In the genomic region with DNA sequence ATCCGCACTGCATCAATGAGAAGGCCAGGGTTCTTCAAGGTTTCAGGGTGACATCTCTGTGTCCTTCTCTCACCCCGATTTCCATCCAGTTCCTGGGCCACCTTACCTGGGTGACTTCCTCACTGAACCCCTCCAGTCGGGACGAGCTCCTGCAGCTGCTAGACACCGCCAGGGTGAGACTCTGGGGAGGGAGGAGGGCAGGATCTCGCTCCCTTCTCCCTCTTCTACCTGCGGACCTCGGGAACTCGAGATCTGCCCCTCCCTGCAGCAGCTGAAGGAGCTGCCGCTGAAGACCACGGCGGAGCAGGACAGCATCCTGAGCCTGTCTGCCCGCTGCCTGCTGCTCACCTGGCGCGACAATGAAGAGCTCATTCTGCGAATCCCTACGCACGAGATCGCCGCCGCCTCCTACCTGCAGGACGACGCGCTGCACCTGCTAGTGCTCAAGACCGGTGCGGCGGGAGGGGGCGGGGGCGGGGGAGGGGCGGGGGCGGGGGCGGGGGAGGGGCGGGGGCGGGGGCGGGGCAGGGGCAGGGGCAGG, we compare ENCODE assay signal across 9 cellular contexts. TPM values are rescaled to one million over a fixed set of nuclear protein-coding genes. Genes with fewer than 3 reads are reported as not detected.
DNase-seq lines count a peak whose midpoint lies in the region; ATAC-seq, FAIRE-seq and TF ChIP-seq lines count a peak whose summit lies in the region.
"Had no signal": no experiment of that assay in that cellular context is flagged by ENCODE, and none has a peak within 500 bp of the region (broad histone marks: within the 10 kb centered on the region; RNA-seq: fewer than 3 reads in every experiment).

No MANE protein-coding gene starts in this region.

- H4K20me1 ChIP-seq in PC-9 (ENCODE audit: insufficient read depth) (no peaks in the 10 kb centered on the region), GM12878 (ENCODE audit: control insufficient read depth, insufficient read depth) (no peaks in the 10 kb centered on the region)

- BruUV-seq in PC-9 (replicated peaks; lab: Mats Ljungman, UMichigan) (no TSS peak), GM12878 (replicated peaks; lab: Mats Ljungman, UMichigan) (no TSS peak)

- H3K4me1 ChIP-seq in A549 (peaks cover 4% of the 10 kb centered on the region; the same call in 1 of the 3 replicates), PC-9 (replicated peaks; ENCODE audit: insufficient read depth) (0 out of 2 replicates have a peak, but pooled peaks cover 4% of the 10 kb centered on the region), GM12878 (ENCODE audit: control insufficient read depth, insufficient read depth, low read length) (no peaks in the 10 kb centered on the region), ascending aorta (peaks cover 0 to 3% of the 10 kb centered on the region in 2 donors)
- peaks cover 0 to 6% of the 10 kb centered on the region in 2 donors for H3K4me1 ChIP-seq in naive thymus-derived CD4-positive, alpha-beta T cell (ENCODE audit: control insufficient read depth in 2 of 2, insufficient read depth in 2 of 2, low read length in 2 of 2)

- no peaks in the 10 kb centered on the region for H3F3A ChIP-seq in PC-9 (ENCODE audit: insufficient read depth, low read depth)

- TF ChIP-seq RAD21 in A549 (conservative IDR thresholded peaks at IDR 0.05 in 1 of 2, IDR thresholded peaks at IDR 0.05 in 1 of 2): no peak
- TF ChIP-seq RAD21 in GM12878 (IDR thresholded peaks at IDR 0.05; ENCODE audit: insufficient read depth, low read depth, low read length): no peak

- no peaks in the 10 kb centered on the region for H3K9me3 ChIP-seq in A549
- H3K9me3 ChIP-seq in PC-9 (ENCODE audit: insufficient read depth, low read depth): no peaks in the 10 kb centered on the region
- H3K9me3 ChIP-seq in GM12878 (replicated peaks; ENCODE audit: control insufficient read depth, insufficient read depth, low read length): no peaks in the 10 kb centered on the region
- no peaks in the 10 kb centered on the region for H3K9me3 ChIP-seq in naive thymus-derived CD4-positive, alpha-beta T cell (ENCODE audit: control insufficient read depth in 2 of 3, low read length in 3 of 3)
- H3K9me3 ChIP-seq in ascending aorta: no peaks in the 10 kb centered on the region

- POLR2A ChIA-PET in A549 (lab: Yijun Ruan, JAX) (no interaction called here), PC-9 (lab: Charles Lee; ENCODE audit: unreplicated experiment) (no interaction called here), GM12878 (lab: Charles Lee) (no interaction called here)
- POLR2A ChIA-PET in naive thymus-derived CD4-positive, alpha-beta T cell (lab: Charles Lee): interaction anchor here (1.0 kb wide), 1 partner anchor 146 kb away, joined by 3 read pairs; no protein-coding TSS in a partner anchor

- peak; percentile 46 to 53 for DNase-seq in A549 (ENCODE audit: low read depth in 1 of 2, low spot score in 1 of 2)
- DNase-seq in HuH-7 (ENCODE audit: low spot score): peak; percentile 90
- peak; percentile 69 to 73 for DNase-seq in PC-9
- no peak for DNase-seq in GM12878 (ENCODE audit: low read depth, low spot score)
- peak in 6 of 9 donors; percentile 9 to 58 (median 46) for DNase-seq in naive thymus-derived CD4-positive, alpha-beta T cell
- no peak for DNase-seq in ascending aorta (ENCODE audit: low spot score in 2 of 2)

- H3K4me3 Mint-ChIP-seq in naive thymus-derived CD4-positive, alpha-beta T cell: peak overlapping the region; percentile 55 to 91 (median 76)

- in situ Hi-C loops in GM12878 (cut with MboI): no loop called here

- ATAC-seq in A549 (peak; percentile 59 to 61), GM12878 (peak; percentile 62), GM19452 (IDR thresholded peaks at IDR 0.05; ENCODE audit: unreplicated experiment) (no peak), GM21723 (IDR thresholded peaks at IDR 0.05; ENCODE audit: unreplicated experiment) (no peak)
- ATAC-seq in naive thymus-derived CD4-positive, alpha-beta T cell: peak; percentile 88

- peak overlapping the region; percentile 53; the same call in 1 of the 2 replicates for H2AFZ ChIP-seq in PC-9
- no peak overlapping the region for H2AFZ ChIP-seq in GM12878 (ENCODE audit: control insufficient read depth, low read depth, low read length)

- H3K4me3 ChIP-seq in A549 (peak overlapping the region; percentile 68; the same call in 2 of the 3 replicates), PC-9 (peak overlapping the region; percentile 32; the same call in 1 of the 2 replicates), GM12878 (no peak overlapping the region), ascending aorta (no peak overlapping the region)
- no peak overlapping the region for H3K4me3 ChIP-seq in naive thymus-derived CD4-positive, alpha-beta T cell (ENCODE audit: low read length)

- RAD21 ChIA-PET in GM12878 (lab: Charles Lee; ENCODE audit: unreplicated experiment): no interaction called here

- no peaks in the 10 kb centered on the region for H3K9me2 ChIP-seq in PC-9 (ENCODE audit: insufficient read depth)

- CTCF ChIA-PET in A549 (lab: Yijun Ruan, JAX) (interaction anchor here (0.6 to 2.7 kb wide), 14 partner anchors 10 to 279 kb away, joined by 3 to 30 read pairs (median 3); partner anchors contain the start of gene TPX2), PC-9 (lab: Charles Lee) (interaction anchor here (0.6 to 1.1 kb wide), 3 partner anchors 44 to 166 kb away, joined by 3 to 7 read pairs (median 3); no protein-coding TSS in a partner anchor), GM12878 (lab: Yijun Ruan, JAX) (interaction anchor here (0.7 to 1.9 kb wide), 6 partner anchors 10 to 165 kb away, joined by 3 to 9 read pairs (median 4); no protein-coding TSS in a partner anchor)
- CTCF ChIA-PET in naive thymus-derived CD4-positive, alpha-beta T cell (lab: Charles Lee): interaction anchor here (1.2 to 1.3 kb wide), 2 partner anchors 8 to 15 kb away, joined by 3 read pairs; no protein-coding TSS in a partner anchor

- peaks cover 0 to 9% (median 2%) of the 10 kb centered on the region in 5 donors for H3K36me3 Mint-ChIP-seq in naive thymus-derived CD4-positive, alpha-beta T cell

- H3K79me2 ChIP-seq in PC-9 (ENCODE audit: low read depth) (no peaks in the 10 kb centered on the region), GM12878 (ENCODE audit: control insufficient read depth, insufficient read depth, low read length) (no peaks in the 10 kb centered on the region)

- peaks cover 10 to 28% (median 23%) of the 10 kb centered on the region in 7 donors for H3K4me1 Mint-ChIP-seq in naive thymus-derived CD4-positive, alpha-beta T cell

- no peak overlapping the region for H3K27ac Mint-ChIP-seq in naive thymus-derived CD4-positive, alpha-beta T cell

- no peaks in the 10 kb centered on the region for H3K36me3 ChIP-seq in PC-9 (ENCODE audit: low read depth)
- H3K36me3 ChIP-seq in GM12878 (ENCODE audit: control insufficient read depth in 2 of 2, insufficient read depth in 2 of 2, low read length in 1 of 2): no peaks in the 10 kb centered on the region
- no peaks in the 10 kb centered on the region for H3K36me3 ChIP-seq in naive thymus-derived CD4-positive, alpha-beta T cell (ENCODE audit: control insufficient read depth in 2 of 3, insufficient read depth in 3 of 3, low read length in 3 of 3)
- H3K36me3 ChIP-seq in ascending aorta: no peaks in the 10 kb centered on the region

- H3K9ac ChIP-seq in GM12878 (ENCODE audit: control insufficient read depth, insufficient read depth, low read length): no peak overlapping the region

- H3K9me3 Mint-ChIP-seq in naive thymus-derived CD4-positive, alpha-beta T cell: peaks cover 0 to 6% (median 0%) of the 10 kb centered on the region in 11 donors

- no peak for TF ChIP-seq CTCF in A549 (IDR thresholded peaks at IDR 0.05)
- TF ChIP-seq CTCF in PC-9 (conservative IDR thresholded peaks at IDR 0.05): peak; percentile 61
- peak in 2 of 3 experiments; percentile 14 to 18; a peak in 1 of 6 replicates for TF ChIP-seq CTCF in GM12878 (IDR thresholded peaks at IDR 0.05 in 2 of 3, conservative IDR thresholded peaks at IDR 0.05 in 1 of 3; ENCODE audit: control insufficient read depth in 2 of 3, extremely low read depth in 1 of 3, insufficient read depth in 1 of 3, low read depth in 3 of 3, low read length in 3 of 3)
- TF ChIP-seq CTCF in ascending aorta (IDR thresholded peaks at IDR 0.05): no peak

- SMC1A ChIA-PET in GM12878 (lab: Charles Lee; ENCODE audit: uncharacterized antibody, unreplicated experiment): interaction anchor here (0.6 to 1.3 kb wide), 6 partner anchors 8 to 165 kb away, joined by 3 to 4 read pairs (median 3); no protein-coding TSS in a partner anchor

- intact Hi-C loops in PC-9 (cut with micrococcal nuclease; ENCODE audit: unreplicated experiment) (loop anchor here (5.0 kb wide), 1 partner anchor 65 kb away; the partner anchor contains the start of gene PDRG1), GM12878 (cut with micrococcal nuclease; ENCODE audit: unreplicated experiment) (loop anchor here (5.0 kb wide), 1 partner anchor 170 kb away; the partner anchor contains the start of gene FOXS1), ascending aorta (cut with DNase I) (no loop called here)
- intact Hi-C loops in naive thymus-derived CD4-positive, alpha-beta T cell (cut with micrococcal nuclease): loop anchor here in 1 of 2 donors (1.0 to 10.0 kb wide), 5 partner anchors 14 to 353 kb away; partner anchors contain the start of genes PDRG1, PLAGL2, POFUT1 and TM9SF4

- no peak for FAIRE-seq in A549 (lab: Jason Lieb, UNC)
- FAIRE-seq in GM12878 (lab: Jason Lieb, UNC): no peak

- 6% methylated on average over 14 of the region's 35 CpGs for WGBS in A549 (ENCODE audit: missing lambda C conversion rate)
- WGBS in GM12878 (ENCODE audit: insufficient coverage, insufficient replicate concordance, low lambda C conversion rate, missing lambda C conversion rate): 21% methylated on average over 24 of the region's 35 CpGs

- TF ChIP-seq POLR2A in A549 (IDR thresholded peaks at IDR 0.05; ENCODE audit: low read length) (no peak), GM12878 (IDR thresholded peaks at IDR 0.05; ENCODE audit: low read depth, low read length) (no peak)

- H3K27ac ChIP-seq in A549 (peak overlapping the region in 1 of 2 experiments; percentile 70; a peak in 1 of 6 replicates), PC-9 (no peak overlapping the region), GM12878 (ENCODE audit: control insufficient read depth, insufficient read depth) (no peak overlapping the region), ascending aorta (no peak overlapping the region)
- no peak overlapping the region for H3K27ac ChIP-seq in naive thymus-derived CD4-positive, alpha-beta T cell (ENCODE audit: low read depth, low read length)

- H3K4me2 ChIP-seq in A549 (peak overlapping the region; percentile 98), PC-9 (peak overlapping the region; percentile 68), GM12878 (ENCODE audit: control insufficient read depth, insufficient read depth) (no peak overlapping the region)

- no peak for TF ChIP-seq EP300 in A549 (IDR thresholded peaks at IDR 0.05)
- TF ChIP-seq EP300 in GM12878 (IDR thresholded peaks at IDR 0.05; ENCODE audit: borderline replicate concordance in 1 of 2, control insufficient read depth in 1 of 2, low read depth in 2 of 2, low read length in 2 of 2): no peak

- H3K27me3 Mint-ChIP-seq in naive thymus-derived CD4-positive, alpha-beta T cell: peaks cover 60 to 74% (median 68%) of the 10 kb centered on the region in 5 donors

- H3K27me3 ChIP-seq in PC-9 (ENCODE audit: insufficient read depth, low read depth) (peaks cover 77% of the 10 kb centered on the region), GM12878 (replicated peaks in 1 of 2; ENCODE audit: control insufficient read depth in 2 of 2, insufficient read depth in 2 of 2, low read length in 1 of 2) (peaks cover 8 to 12% of the 10 kb centered on the region in 2 experiments), ascending aorta (peaks cover 16% of the 10 kb centered on the region)
- H3K27me3 ChIP-seq in naive thymus-derived CD4-positive, alpha-beta T cell (ENCODE audit: control insufficient read depth in 2 of 2, insufficient read depth in 2 of 2, low read length in 2 of 2): peaks cover 0 to 3% of the 10 kb centered on the region in 2 donors

RNA-seq across cellular contexts. Expression of gene CCM2L, which starts 7.5 kb away (rescaled TPM):
- polyA plus RNA-seq in A549 (2011; rRNA removed) (0.05 and 0.13 TPM in 2 replicates), A549 (2017; fragmentation: RNase III; extraction: RNeasy Plus Mini Kit Qiagen cat#74134 plus additional on column Dnase treatment) (0.13 to 0.32 TPM (median 0.18 TPM) in 3 replicates), GM12878 (2011; rRNA removed) (not detected in 2 replicates), GM12878 (2014; fragmentation: Illumina TruSeq; extraction: Trizol) (not detected in 2 replicates), GM12878 (2014; fragmentation: Nextera tagmentation; extraction: Ambion mirVana) (not detected), GM12878 (2014; rRNA removed) (not detected in 2 replicates), GM12878 (2016; fragmentation: Nextera tagmentation; extraction: Ambion mirVana) (not detected)
- polyA plus RNA-seq in A549 (2012; cell fraction: cytosol; rRNA removed): 0.05 and 0.27 TPM in 2 replicates
- polyA plus RNA-seq in A549 (2012; cell fraction: nucleus; rRNA removed): 0.12 and 0.17 TPM in 2 replicates
- not detected in 2 replicates for polyA minus RNA-seq in A549 (2011; rRNA and poly(A)+ RNA removed)
- total RNA-seq in PC-9 (2021) (0.31 and 0.35 TPM in 2 replicates), GM12878 (2014; rRNA removed) (not detected in 2 replicates), GM12878 (2014; rRNA removed; fragmentation: Illumina TruSeq; extraction: Trizol) (not detected in 2 replicates), GM12878 (2021) (not detected in 2 replicates), ascending aorta (38.6 TPM)
- not detected in 2 replicates for total RNA-seq in GM12878 (2013; cell fraction: nucleolus; rRNA removed)
- not detected for polyA plus RNA-seq in GM12878 (2011; ENCODE audit: low read depth)
- not detected in 2 replicates for polyA plus RNA-seq in GM12878 (2011; cell fraction: cytosol; rRNA removed)
- not detected in 2 replicates for polyA plus RNA-seq in GM12878 (2011; cell fraction: nucleus; rRNA removed)
- not detected in 2 replicates for polyA plus RNA-seq in GM12878 (2012)
- polyA minus RNA-seq in GM12878 (2011; rRNA and poly(A)+ RNA removed): not detected in 2 replicates
- not detected in 2 replicates for polyA minus RNA-seq in GM12878 (2011; cell fraction: cytosol; rRNA and poly(A)+ RNA removed)
- not detected in 2 replicates for polyA minus RNA-seq in GM12878 (2011; cell fraction: nucleus; rRNA and poly(A)+ RNA removed)
- not detected for total RNA-seq in naive thymus-derived CD4-positive, alpha-beta T cell
- polyA plus RNA-seq in naive thymus-derived CD4-positive, alpha-beta T cell: not detected

RNA-seq across cellular contexts. Expression of gene HCK, which starts 34.3 kb away (rescaled TPM):
- polyA plus RNA-seq in A549 (2011; rRNA removed) (0.06 and 0.07 TPM in 2 replicates), A549 (2017; fragmentation: RNase III; extraction: RNeasy Plus Mini Kit Qiagen cat#74134 plus additional on column Dnase treatment) (0.07 TPM in 1 of 3 replicates, not detected in the others), GM12878 (2011; rRNA removed) (1.5 and 3.0 TPM in 2 replicates), GM12878 (2014; fragmentation: Illumina TruSeq; extraction: Trizol) (22.5 and 25.2 TPM in 2 replicates), GM12878 (2014; fragmentation: Nextera tagmentation; extraction: Ambion mirVana) (1 to 10 TPM; 1.3 to 2.1 TPM), GM12878 (2014; rRNA removed) (25.0 and 26.7 TPM in 2 replicates), GM12878 (2016; fragmentation: Nextera tagmentation; extraction: Ambion mirVana) (10 to 100 TPM; 16.5 to 16.8 TPM)
- not detected in 2 replicates for polyA plus RNA-seq in A549 (2012; cell fraction: cytosol; rRNA removed)
- 0.05 TPM in 1 of 2 replicates, not detected in the other for polyA plus RNA-seq in A549 (2012; cell fraction: nucleus; rRNA removed)
- 0.15 and 0.25 TPM in 2 replicates for polyA minus RNA-seq in A549 (2011; rRNA and poly(A)+ RNA removed)
- total RNA-seq in PC-9 (2021) (not detected in 2 replicates), GM12878 (2014; rRNA removed) (30.2 and 30.3 TPM in 2 replicates), GM12878 (2014; rRNA removed; fragmentation: Illumina TruSeq; extraction: Trizol) (20.5 TPM in 2 replicates), GM12878 (2021) (20.1 and 21.0 TPM in 2 replicates), ascending aorta (16.8 TPM)
- total RNA-seq in GM12878 (2013; cell fraction: nucleolus; rRNA removed): 123 and 135 TPM in 2 replicates
- polyA plus RNA-seq in GM12878 (2011; ENCODE audit: low read depth): 19.6 TPM
- polyA plus RNA-seq in GM12878 (2011; cell fraction: cytosol; rRNA removed): 2.9 and 3.0 TPM in 2 replicates
- 2.5 and 2.9 TPM in 2 replicates for polyA plus RNA-seq in GM12878 (2011; cell fraction: nucleus; rRNA removed)
- polyA plus RNA-seq in GM12878 (2012): 31.1 and 39.4 TPM in 2 replicates
- polyA minus RNA-seq in GM12878 (2011; rRNA and poly(A)+ RNA removed): 1.5 and 3.7 TPM in 2 replicates
- polyA minus RNA-seq in GM12878 (2011; cell fraction: cytosol; rRNA and poly(A)+ RNA removed): not detected in 2 replicates
- polyA minus RNA-seq in GM12878 (2011; cell fraction: nucleus; rRNA and poly(A)+ RNA removed): 0.97 and 1.2 TPM in 2 replicates
- 100 to 1,000 TPM in 1 of 5 experiments, 10 to 100 TPM in 1, 1 to 10 TPM in 2, under 1 TPM in 1; 0.51 to 129 (median 1.9) TPM for total RNA-seq in naive thymus-derived CD4-positive, alpha-beta T cell
- polyA plus RNA-seq in naive thymus-derived CD4-positive, alpha-beta T cell: under 1 TPM; 0.09 to 0.46 TPM
- total RNA-seq: pulmonary artery endothelial cell had no signal

RNA-seq across cellular contexts. Expression of gene XKR7, which starts 49.8 kb away (rescaled TPM):
- polyA plus RNA-seq in A549 (2011; rRNA removed): not detected in 2 replicates
- polyA plus RNA-seq in A549 (2012; cell fraction: cytosol; rRNA removed): not detected in 2 replicates
- polyA plus RNA-seq in A549 (2012; cell fraction: nucleus; rRNA removed): not detected in 2 replicates
- polyA plus RNA-seq in A549 (2017; fragmentation: RNase III; extraction: RNeasy Plus Mini Kit Qiagen cat#74134 plus additional on column Dnase treatment): 0.01 TPM in 1 of 3 replicates, not detected in the others
- polyA minus RNA-seq in A549 (2011; rRNA and poly(A)+ RNA removed): not detected in 2 replicates
- not detected in 2 replicates for total RNA-seq in PC-9 (2021)
- total RNA-seq in GM12878 (2013; cell fraction: nucleolus; rRNA removed): not detected in 2 replicates
- total RNA-seq in GM12878 (2014; rRNA removed): under 0.01 TPM in 1 of 2 replicates, not detected in the other
- total RNA-seq in GM12878 (2014; rRNA removed; fragmentation: Illumina TruSeq; extraction: Trizol): not detected in 2 replicates
- total RNA-seq in GM12878 (2021): not detected in 2 replicates
- not detected for polyA plus RNA-seq in GM12878 (2011; ENCODE audit: low read depth)
- not detected in 2 replicates for polyA plus RNA-seq in GM12878 (2011; rRNA removed)
- not detected in 2 replicates for polyA plus RNA-seq in GM12878 (2011; cell fraction: cytosol; rRNA removed)
- not detected in 2 replicates for polyA plus RNA-seq in GM12878 (2011; cell fraction: nucleus; rRNA removed)
- not detected in 2 replicates for polyA plus RNA-seq in GM12878 (2012)
- not detected in 2 replicates for polyA plus RNA-seq in GM12878 (2014; fragmentation: Illumina TruSeq; extraction: Trizol)
- polyA plus RNA-seq in GM12878 (2014; fragmentation: Nextera tagmentation; extraction: Ambion mirVana): not detected
- polyA plus RNA-seq in GM12878 (2014; rRNA removed): not detected in 2 replicates
- not detected for polyA plus RNA-seq in GM12878 (2016; fragmentation: Nextera tagmentation; extraction: Ambion mirVana)
- not detected in 2 replicates for polyA minus RNA-seq in GM12878 (2011; rRNA and poly(A)+ RNA removed)
- polyA minus RNA-seq in GM12878 (2011; cell fraction: cytosol; rRNA and poly(A)+ RNA removed): not detected in 2 replicates
- not detected in 2 replicates for polyA minus RNA-seq in GM12878 (2011; cell fraction: nucleus; rRNA and poly(A)+ RNA removed)
- under 1 TPM in 1 of 5 experiments, not detected in 4; 0.05 TPM for total RNA-seq in naive thymus-derived CD4-positive, alpha-beta T cell
- not detected for polyA plus RNA-seq in naive thymus-derived CD4-positive, alpha-beta T cell
- total RNA-seq in ascending aorta: not detected
- total RNA-seq: pulmonary artery endothelial cell had no signal

Comparison
In these comparisons a context has a peak if more than half of its experiments do, and no peak if none do; other contexts are left out.
1. ATAC-seq: peak in A549 (2 of 2), GM12878 (single experiment) and naive thymus-derived CD4-positive, alpha-beta T cell (single experiment); none in GM19452 (single experiment) and GM21723 (single experiment).
2. DNase-seq: peak in A549 (2 of 2), HuH-7 (single experiment), PC-9 (2 of 2) and naive thymus-derived CD4-positive, alpha-beta T cell (6 of 9); none in GM12878 (single experiment) and ascending aorta (0 of 2).
3. H3K4me3 ChIP-seq: peak in A549 (single experiment) and PC-9 (single experiment); none in GM12878 (single experiment), naive thymus-derived CD4-positive, alpha-beta T cell (single experiment) and ascending aorta (0 of 2).
4. CTCF ChIP-seq: peak in PC-9 (single experiment) and GM12878 (2 of 3); none in A549 (single experiment) and ascending aorta (0 of 3).
5. RNA of gene CCM2L, which starts 7.5 kb away (total RNA-seq): 38.6 TPM in ascending aorta (single experiment); 0.31 to 0.35 TPM in PC-9, not detected in GM12878 and not detected in naive thymus-derived CD4-positive, alpha-beta T cell; every median in the first group is over 10 times any median in the second.
6. Of the 24 proteins assayed by ChIP-seq in both GM12878 and A549: peak only in GM12878: CTCF; only in A549: none; in both: none; in neither: 23.